ENCODE assay signal across 9 cellular contexts in genomic region chr2:86274918-86275275, GRCh38.
DNase-seq lines count a peak whose midpoint lies in the region; ATAC-seq lines count a peak whose summit lies in the region.
"Had no signal": no experiment of that assay in that cellular context is flagged by ENCODE, and none has a peak within 500 bp of the region (broad histone marks: within the 10 kb centered on the region; RNA-seq: fewer than 3 reads in every experiment).

No MANE protein-coding gene starts in this region.

- intact Hi-C loops in Right ventricle myocardium superior (cut with DNase I), result no loop called here
- intact Hi-C loops in cardiac septum (cut with DNase I), result no loop called here

- peak; percentile 88 for ATAC-seq in Right ventricle myocardium superior (ENCODE audit: poor library complexity)
- no peak for ATAC-seq in HG02970 (IDR thresholded peaks at IDR 0.05; ENCODE audit: low FRiP score, unreplicated experiment)

- in situ Hi-C loops in G401 (cut with HindIII; ENCODE audit: low sequenced_read_pairs), result no loop called here

- DNase-seq in Right ventricle myocardium superior (peak; percentile 76), cardiac septum (ENCODE audit: low spot score) (no peak), HuH-7 (ENCODE audit: low spot score) (peak; percentile 70), fibroblast of peridontal ligament (ENCODE audit: extremely low read depth) (peak; percentile 27), cerebellar nuclear complex (lab: John Stamatoyannopoulos, UW) (no peak), G401 (ENCODE audit: low spot score) (no peak), hippocampal formation (lab: John Stamatoyannopoulos, UW) (no peak)
- DNase-seq: DND-41 had no signal

Comparison
In these comparisons a context has a peak if more than half of its experiments do, and no peak if none do; other contexts are left out.
1. DNase-seq: peak in Right ventricle myocardium superior (single experiment), HuH-7 (single experiment) and fibroblast of peridontal ligament (single experiment); none in cardiac septum (single experiment), cerebellar nuclear complex (0 of 2), G401 (single experiment) and hippocampal formation (0 of 2).